24 cellular contexts compared by ENCODE assay signal in genomic region chr11:6327806-6328205, GRCh38. TPM values are rescaled to one million over a fixed set of nuclear protein-coding genes. Genes with fewer than 3 reads are reported as not detected.
"Had no signal": no experiment of that assay in that cellular context is flagged by ENCODE, and none has a peak within 500 bp of the region (broad histone marks: within the 10 kb centered on the region; RNA-seq: fewer than 3 reads in every experiment).

No MANE protein-coding gene starts in this region.

- ATAC-seq: HepG2, Panc1, PC-3 had no signal

- H3K9ac ChIP-seq: KMS-11, SK-N-SH had no signal

- H3K9me2 ChIP-seq: SK-N-SH had no signal

- H3K4me2 ChIP-seq: KMS-11, SK-N-SH had no signal

- H3K27ac ChIP-seq: KMS-11, RWPE1 had no signal

- H3K9me3 ChIP-seq: SK-N-SH had no signal

- DNase-seq: Kasumi-1, MV-4-11, NCI-H1048, NCI-H1105, NCI-H1417, NCI-H1436 treated with DMSO at 0.1 percent for 48 hours, NCI-H1694, NCI-H187 treated with DMSO at 0.1 percent for 48 hours, NCI-H2029 treated with DMSO at 0.1 percent for 48 hours, NCI-H2171 treated with DMSO at 0.1 percent for 48 hours, NCI-H446, NCI-H510A, NCI-H524 treated with DMSO at 0.1 percent for 48 hours, NCI-H69, NCI-H774, PC-3, SHP77, SK-N-SH had no signal

- FAIRE-seq: HepG2 had no signal

RNA-seq across cellular contexts. Expression of gene CAVIN3, which starts 7.5 kb away (rescaled TPM):
- total RNA-seq: HepG2, HT1080, OCI-LY7, PC-3 had no signal
- polyA plus RNA-seq: HepG2 had no signal
